8 cellular contexts compared by ENCODE assay signal in the genomic region with DNA sequence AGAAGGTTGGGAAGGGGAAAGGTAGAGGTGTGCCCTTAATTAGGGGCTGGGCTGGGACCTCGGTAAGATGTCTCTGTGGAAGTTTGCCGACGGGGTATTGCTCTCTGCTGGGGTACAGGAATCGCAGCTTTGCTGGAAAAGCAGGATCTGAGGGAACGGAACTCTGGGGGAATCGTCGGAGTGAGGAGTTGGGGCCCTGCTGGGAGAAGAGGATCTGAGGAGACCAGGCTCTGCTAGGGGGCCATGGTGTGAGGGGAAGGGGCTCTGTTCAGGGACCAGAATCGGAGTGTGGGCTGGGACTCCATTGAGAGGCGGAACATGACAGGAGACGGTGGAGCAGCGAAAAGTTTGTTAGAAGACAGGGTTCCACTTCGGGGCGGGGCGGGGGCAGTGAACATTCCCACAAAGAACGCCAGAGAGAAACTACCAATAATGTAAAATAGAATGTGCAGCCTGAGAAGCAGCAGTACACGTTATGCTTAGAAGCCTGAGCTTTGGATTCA. TPM values are rescaled to one million over a fixed set of nuclear protein-coding genes. Genes with fewer than 3 reads are reported as not detected.
A peak's percentile ranks its signal among the peaks of the same experiment; 100 is the strongest.
DNase-seq lines count a peak whose midpoint lies in the region; ATAC-seq and TF ChIP-seq lines count a peak whose summit lies in the region.

No MANE protein-coding gene starts in this region.

- no peaks in the 10 kb centered on the region for H3K9me3 Mint-ChIP-seq in CD4-positive, CD25-positive, alpha-beta regulatory T cell
- H3K9me3 Mint-ChIP-seq in naive thymus-derived CD4-positive, alpha-beta T cell, result no peaks in the 10 kb centered on the region

- H3K4me1 Mint-ChIP-seq in CD4-positive, CD25-positive, alpha-beta regulatory T cell, result peaks cover 8 to 36% (median 28%) of the 10 kb centered on the region in 4 donors
- peaks cover 21 to 42% (median 35%) of the 10 kb centered on the region in 7 donors for H3K4me1 Mint-ChIP-seq in naive thymus-derived CD4-positive, alpha-beta T cell

- CTCF ChIA-PET in naive thymus-derived CD4-positive, alpha-beta T cell (lab: Charles Lee), result no interaction called here

- TF ChIP-seq POLR2A in esophagus squamous epithelium (IDR thresholded peaks at IDR 0.05), result no peak

- H3K36me3 ChIP-seq in CD4-positive, CD25-positive, alpha-beta regulatory T cell (ENCODE audit: control insufficient read depth, insufficient read depth, low read length), result no peaks in the 10 kb centered on the region
- H3K36me3 ChIP-seq in esophagus squamous epithelium (no peaks in the 10 kb centered on the region), aorta (ENCODE audit: control insufficient read depth in 1 of 2, insufficient read depth in 2 of 2, low read length in 1 of 2) (no peaks in the 10 kb centered on the region)
- peaks cover 0 to 10% (median 0%) of the 10 kb centered on the region in 3 experiments for H3K36me3 ChIP-seq in naive thymus-derived CD4-positive, alpha-beta T cell (ENCODE audit: control insufficient read depth in 2 of 3, insufficient read depth in 3 of 3, low read length in 3 of 3)

- intact Hi-C loops in esophagus squamous epithelium (cut with DNase I) (loop anchor here (5.0 kb wide), 1 partner anchor 171 kb away; a partner anchor contains a TSS), aorta (cut with DNase I) (loop anchor here (1.0 to 10.0 kb wide), 2 partner anchors 173 kb away; a partner anchor contains a TSS)
- intact Hi-C loops in naive thymus-derived CD4-positive, alpha-beta T cell (cut with micrococcal nuclease), result loop anchor here (1.0 to 10.0 kb wide), 9 partner anchors 257 to 1377 kb away; a partner anchor contains a TSS

- POLR2A ChIA-PET in naive thymus-derived CD4-positive, alpha-beta T cell (lab: Charles Lee), result interaction anchor here (0.6 kb wide), 1 partner anchor 34 kb away, joined by 4 read pairs; no protein-coding TSS in a partner anchor

- no peaks in the 10 kb centered on the region for H3K27me3 ChIP-seq in CD4-positive, CD25-positive, alpha-beta regulatory T cell (ENCODE audit: control insufficient read depth, insufficient read depth, low read length)
- H3K27me3 ChIP-seq in esophagus squamous epithelium, result no peaks in the 10 kb centered on the region
- no peaks in the 10 kb centered on the region for H3K27me3 ChIP-seq in naive thymus-derived CD4-positive, alpha-beta T cell (ENCODE audit: control insufficient read depth in 2 of 2, insufficient read depth in 2 of 2, low read length in 2 of 2)
- no peaks in the 10 kb centered on the region for H3K27me3 ChIP-seq in aorta (ENCODE audit: control insufficient read depth in 1 of 2, insufficient read depth in 2 of 2, low read length in 1 of 2)

- no peaks in the 10 kb centered on the region for H3K9me3 ChIP-seq in CD4-positive, CD25-positive, alpha-beta regulatory T cell (ENCODE audit: control insufficient read depth in 2 of 2, low read length in 2 of 2)
- H3K9me3 ChIP-seq in esophagus squamous epithelium (no peaks in the 10 kb centered on the region), aorta (ENCODE audit: control insufficient read depth, low read length) (no peaks in the 10 kb centered on the region)
- no peaks in the 10 kb centered on the region for H3K9me3 ChIP-seq in naive thymus-derived CD4-positive, alpha-beta T cell (ENCODE audit: control insufficient read depth in 2 of 3, low read length in 3 of 3)

- H3K27ac Mint-ChIP-seq in CD4-positive, CD25-positive, alpha-beta regulatory T cell, result peak overlapping the region in 2 of 3 donors; percentile 93 to 98
- H3K27ac Mint-ChIP-seq in naive thymus-derived CD4-positive, alpha-beta T cell, result peak overlapping the region; percentile 65 to 97 (median 87)

- peaks cover 41% of the 10 kb centered on the region for H3K4me1 ChIP-seq in CD4-positive, CD25-positive, alpha-beta regulatory T cell (ENCODE audit: control insufficient read depth, insufficient read depth, low read length, poor library complexity, severe bottlenecking)
- H3K4me1 ChIP-seq in esophagus squamous epithelium, result peaks cover 4 to 52% (median 18%) of the 10 kb centered on the region in 3 donors
- H3K4me1 ChIP-seq in naive thymus-derived CD4-positive, alpha-beta T cell (ENCODE audit: control insufficient read depth in 2 of 2, insufficient read depth in 2 of 2, low read length in 2 of 2), result peaks cover 22 to 25% of the 10 kb centered on the region in 2 donors
- no peaks in the 10 kb centered on the region for H3K4me1 ChIP-seq in aorta (ENCODE audit: control insufficient read depth in 1 of 2, insufficient read depth in 2 of 2, low read length in 2 of 2)

- no peak for ATAC-seq in CD4-positive, CD25-positive, alpha-beta regulatory T cell (ENCODE audit: low read depth in 2 of 2)
- ATAC-seq in naive thymus-derived CD4-positive, alpha-beta T cell, result no peak
- ATAC-seq in aorta (ENCODE audit: low FRiP score) (no peak), GM21515 (IDR thresholded peaks at IDR 0.05; ENCODE audit: unreplicated experiment) (no peak)

- no peak for TF ChIP-seq CTCF in esophagus squamous epithelium (IDR thresholded peaks at IDR 0.05)

- WGBS in esophagus squamous epithelium, 2 donors, result 1% methylated on average over 16 of the region's 16 CpGs
- 0% methylated on average over 16 of the region's 16 CpGs for WGBS in aorta, 2 donors

- peak overlapping the region; percentile 93 for H3K27ac ChIP-seq in CD4-positive, CD25-positive, alpha-beta regulatory T cell (ENCODE audit: insufficient read depth, low read length, poor library complexity, severe bottlenecking)
- H3K27ac ChIP-seq in esophagus squamous epithelium (peak overlapping the region; percentile 94 to 97 (median 96)), aorta (ENCODE audit: low read depth in 1 of 2, low read length in 2 of 2) (peak overlapping the region in 1 of 2 donors; percentile 53)
- peak overlapping the region; percentile 64 for H3K27ac ChIP-seq in naive thymus-derived CD4-positive, alpha-beta T cell (ENCODE audit: low read depth, low read length)

- H3K36me3 Mint-ChIP-seq in CD4-positive, CD25-positive, alpha-beta regulatory T cell, result peaks cover 4% of the 10 kb centered on the region
- H3K36me3 Mint-ChIP-seq in naive thymus-derived CD4-positive, alpha-beta T cell, result peaks cover 0 to 4% (median 0%) of the 10 kb centered on the region in 5 donors

- DNase-seq in CD4-positive, CD25-positive, alpha-beta regulatory T cell, result peak in 2 of 3 donors; percentile 2 to 16
- DNase-seq in HT1080 (ENCODE audit: low read depth) (peak; percentile 36), esophagus squamous epithelium (lab: John Stamatoyannopoulos, UW) (no peak), aorta (peak; percentile 50 to 77), DMS114 treated with DMSO at 0.1 percent for 48 hours (lab: John Stamatoyannopoulos, UW; ENCODE audit: unreplicated experiment) (no peak)
- peak; percentile 61 for DNase-seq in activated CD8-positive, alpha-beta memory T cell treated with anti-CD3 and anti-CD28 coated beads, Interleukin-2, amount 50 U/mL, for 48 hours
- peak in 7 of 9 donors; percentile 11 to 27 (median 15) for DNase-seq in naive thymus-derived CD4-positive, alpha-beta T cell

- peaks cover 8% of the 10 kb centered on the region for H3K27me3 Mint-ChIP-seq in CD4-positive, CD25-positive, alpha-beta regulatory T cell
- H3K27me3 Mint-ChIP-seq in naive thymus-derived CD4-positive, alpha-beta T cell, result peaks cover 0 to 2% (median 0%) of the 10 kb centered on the region in 5 donors

- H3K4me3 ChIP-seq in CD4-positive, CD25-positive, alpha-beta regulatory T cell (ENCODE audit: low read depth, low read length), result peak overlapping the region; percentile 88
- H3K4me3 ChIP-seq in esophagus squamous epithelium (peak overlapping the region; percentile 70 to 98 (median 92)), aorta (ENCODE audit: low read length in 2 of 2) (peak overlapping the region; percentile 35 to 94)
- peak overlapping the region; percentile 97 for H3K4me3 ChIP-seq in naive thymus-derived CD4-positive, alpha-beta T cell (ENCODE audit: low read length)

- peak overlapping the region; percentile 98 to 100 (median 100) for H3K4me3 Mint-ChIP-seq in CD4-positive, CD25-positive, alpha-beta regulatory T cell
- peak overlapping the region; percentile 89 to 100 (median 98) for H3K4me3 Mint-ChIP-seq in naive thymus-derived CD4-positive, alpha-beta T cell

RNA-seq across cellular contexts. Expression of a gene that starts 0.5 kb away (rescaled TPM):
- 4.8 TPM for total RNA-seq in CD4-positive, CD25-positive, alpha-beta regulatory T cell
- polyA plus RNA-seq in CD4-positive, CD25-positive, alpha-beta regulatory T cell, result 10 to 100 TPM; 25.9 to 60.9 (median 31.1) TPM
- 5.8 and 7.5 TPM in 2 replicates for total RNA-seq in HT1080 (2014; rRNA removed; shearing (Covaris generic))
- 13.5 and 15.7 TPM in 2 replicates for polyA plus RNA-seq in HT1080 (2015; cell fraction: cytosol; rRNA removed)
- polyA plus RNA-seq in HT1080 (2015; cell fraction: nucleus; rRNA removed), result 3.8 and 7.9 TPM in 2 replicates
- total RNA-seq in esophagus squamous epithelium, result 10 to 100 TPM in 1 of 4 donors, 1 to 10 TPM in 2, under 1 TPM in 1; 0.83 to 15.4 (median 2.2) TPM
- total RNA-seq in naive thymus-derived CD4-positive, alpha-beta T cell, result 1 to 10 TPM; 5.2 to 9.2 (median 6.5) TPM
- polyA plus RNA-seq in naive thymus-derived CD4-positive, alpha-beta T cell, result 10 to 100 TPM; 25.5 TPM
- 10 to 100 TPM; 28.4 to 36.5 TPM for total RNA-seq in aorta
- polyA plus RNA-seq in aorta, result 100 to 1,000 TPM in 1 of 2 donors, 10 to 100 TPM in 1; 99.0 to 130 TPM

RNA-seq across cellular contexts. Expression of a gene that starts 0.9 kb away (rescaled TPM):
- 107 TPM for total RNA-seq in CD4-positive, CD25-positive, alpha-beta regulatory T cell
- 10 to 100 TPM; 26.7 to 34.8 (median 31.7) TPM for polyA plus RNA-seq in CD4-positive, CD25-positive, alpha-beta regulatory T cell
- total RNA-seq in HT1080 (2014; rRNA removed; shearing (Covaris generic)), result 20.2 and 22.5 TPM in 2 replicates
- 18.0 and 19.2 TPM in 2 replicates for polyA plus RNA-seq in HT1080 (2015; cell fraction: cytosol; rRNA removed)
- 42.4 and 49.4 TPM in 2 replicates for polyA plus RNA-seq in HT1080 (2015; cell fraction: nucleus; rRNA removed)
- total RNA-seq in esophagus squamous epithelium (10 to 100 TPM; 14.7 to 37.8 (median 29.1) TPM), aorta (100 to 1,000 TPM in 1 of 2 donors, 10 to 100 TPM in 1; 94.3 to 100 TPM)
- total RNA-seq in naive thymus-derived CD4-positive, alpha-beta T cell, result 100 to 1,000 TPM in 2 of 5 experiments, 10 to 100 TPM in 3; 59.0 to 113 (median 88.9) TPM
- polyA plus RNA-seq in naive thymus-derived CD4-positive, alpha-beta T cell, result 10 to 100 TPM; 33.3 to 38.4 TPM
- 10 to 100 TPM; 18.2 to 22.2 TPM for polyA plus RNA-seq in aorta

Comparison
In these comparisons a context has a peak if more than half of its experiments do, and no peak if none do; other contexts are left out.
1. DNase-seq: peak in CD4-positive, CD25-positive, alpha-beta regulatory T cell (2 of 3), HT1080 (single experiment), activated CD8-positive, alpha-beta memory T cell treated with anti-CD3 and anti-CD28 coated beads, Interleukin-2, amount 50 U/mL, for 48 hours (single experiment), naive thymus-derived CD4-positive, alpha-beta T cell (7 of 9) and aorta (2 of 2); none in esophagus squamous epithelium (single experiment) and DMS114 treated with DMSO at 0.1 percent for 48 hours (single experiment).
2. Peak in every context shown above with its lines, with median percentiles within 50 percentile points of each other: H3K4me3 ChIP-seq.